ENCODE assay signal across 1 cellular context in the genomic region with DNA sequence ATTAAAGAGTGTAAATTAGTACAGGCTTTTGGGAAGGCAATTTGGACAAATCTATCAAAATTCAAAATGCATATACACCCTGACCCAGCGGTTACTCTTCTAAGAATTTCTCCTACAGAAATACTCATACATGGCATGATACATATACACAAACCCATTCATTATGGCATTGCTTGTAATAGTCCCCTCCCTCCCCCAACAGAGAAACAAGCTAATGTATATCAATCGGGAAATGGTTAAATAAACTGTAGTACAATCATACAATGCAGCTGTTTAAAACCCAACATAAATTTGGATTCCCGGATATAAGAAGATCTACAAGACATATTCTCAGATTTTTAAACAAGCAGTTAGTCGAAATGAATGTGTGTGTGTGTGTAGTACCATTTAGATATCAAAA.
TF ChIP-seq lines count a peak whose summit lies in the region.

No MANE protein-coding gene starts in this region.

TF ChIP-seq in GM12878, 131 proteins besides CTCF, POLR2A, EP300 and RAD21:
- TF ChIP-seq, protein P1, sequence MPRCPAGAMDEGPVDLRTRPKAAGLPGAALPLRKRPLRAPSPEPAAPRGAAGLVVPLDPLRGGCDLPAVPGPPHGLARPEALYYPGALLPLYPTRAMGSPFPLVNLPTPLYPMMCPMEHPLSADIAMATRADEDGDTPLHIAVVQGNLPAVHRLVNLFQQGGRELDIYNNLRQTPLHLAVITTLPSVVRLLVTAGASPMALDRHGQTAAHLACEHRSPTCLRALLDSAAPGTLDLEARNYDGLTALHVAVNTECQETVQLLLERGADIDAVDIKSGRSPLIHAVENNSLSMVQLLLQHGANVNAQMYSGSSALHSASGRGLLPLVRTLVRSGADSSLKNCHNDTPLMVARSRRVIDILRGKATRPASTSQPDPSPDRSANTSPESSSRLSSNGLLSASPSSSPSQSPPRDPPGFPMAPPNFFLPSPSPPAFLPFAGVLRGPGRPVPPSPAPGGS (IDR thresholded peaks at IDR 0.05; ENCODE audit: borderline replicate concordance, insufficient read depth, low read depth, low read length, poor library complexity, severe bottlenecking), result no peak
